Comparison of ENCODE assay signal across 17 cellular contexts in genomic region chr17:17127156-17127555, GRCh38.
DNase-seq lines count a peak whose midpoint lies in the region; ATAC-seq and TF ChIP-seq lines count a peak whose summit lies in the region.
"Had no signal": no experiment of that assay in that cellular context is flagged by ENCODE, and none has a peak within 500 bp of the region (broad histone marks: within the 10 kb centered on the region; RNA-seq: fewer than 3 reads in every experiment).

No MANE protein-coding gene starts in this region.

- no peak overlapping the region for H3K4me3 ChIP-seq in upper lobe of left lung
- H3K4me3 ChIP-seq: adrenal gland, GM23248, vagina had no signal

- no peak for TF ChIP-seq POLR2A in upper lobe of left lung (IDR thresholded peaks at IDR 0.05)

- 88 to 90% methylated on average over 6 of the region's 6 CpGs for WGBS in upper lobe of left lung, 2 donors

- no peak for DNase-seq in activated naive CD8-positive, alpha-beta T cell treated with anti-CD3 and anti-CD28 coated beads, Interleukin-2, amount 10 ng/mL, durations not matched to agents 7 days and 5 days
- no peak for DNase-seq in activated naive CD8-positive, alpha-beta T cell treated with anti-CD3 and anti-CD28 coated beads, Interleukin-2, amount 50 U/mL, for 24 hours
- no peak for DNase-seq in activated CD4-positive, alpha-beta memory T cell treated with anti-CD3 and anti-CD28 coated beads, Interleukin-2, amount 10 ng/mL, durations not matched to agents 7 days and 5 days
- DNase-seq in left ventricle myocardium superior (peak; percentile 9), upper lobe of left lung (no peak), GM19238 (ENCODE audit: insufficient read length, low spot score) (no peak)
- DNase-seq: adrenal gland; mammary epithelial cell; NCI-H1417; NK-92 treated with Interleukin-12 subunit alpha and Interleukin-12 subunit beta, amount 100 ng/mL, for 24 hours; RPMI8226; stimulated activated naive CD8-positive, alpha-beta T cell treated with anti-CD3 and anti-CD28 coated beads, Interleukin-15, amount 100 ng/mL, for 72 hours had no signal

- no peaks in the 10 kb centered on the region for H3K27me3 ChIP-seq in upper lobe of left lung
- H3K27me3 ChIP-seq: adrenal gland, vagina had no signal

- H3K36me3 Mint-ChIP-seq in activated naive CD8-positive, alpha-beta T cell treated with anti-CD3 and anti-CD28 coated beads, Interleukin-2, amount 10 ng/mL, durations not matched to agents 7 days and 5 days: no peaks in the 10 kb centered on the region
- H3K36me3 Mint-ChIP-seq in activated naive CD8-positive, alpha-beta T cell treated with anti-CD3 and anti-CD28 coated beads, Interleukin-2, amount 50 U/mL, for 24 hours (ENCODE audit: low read depth): no peaks in the 10 kb centered on the region
- peaks cover 5% of the 10 kb centered on the region for H3K36me3 Mint-ChIP-seq in activated CD4-positive, alpha-beta memory T cell treated with anti-CD3 and anti-CD28 coated beads, Interleukin-2, amount 10 ng/mL, durations not matched to agents 7 days and 5 days (ENCODE audit: low read depth)

- TF ChIP-seq EP300 in upper lobe of left lung (IDR thresholded peaks at IDR 0.05): no peak

- no peak for TF ChIP-seq CTCF in upper lobe of left lung (IDR thresholded peaks at IDR 0.05)

- peak overlapping the region in 3 of 4 donors; percentile 40 to 59 (median 57) for H3K27ac ChIP-seq in upper lobe of left lung
- H3K27ac ChIP-seq: GM23248, vagina had no signal

- no peaks in the 10 kb centered on the region for H3K9me3 ChIP-seq in upper lobe of left lung
- H3K9me3 ChIP-seq: adrenal gland, vagina had no signal

- no peak for ATAC-seq in activated naive CD8-positive, alpha-beta T cell treated with anti-CD3 and anti-CD28 coated beads, Interleukin-2, amount 10 ng/mL, durations not matched to agents 7 days and 5 days (ENCODE audit: low read depth)
- no peak for ATAC-seq in activated naive CD8-positive, alpha-beta T cell treated with anti-CD3 and anti-CD28 coated beads, Interleukin-2, amount 50 U/mL, for 24 hours
- ATAC-seq in left ventricle myocardium superior (no peak), upper lobe of left lung (ENCODE audit: low FRiP score in 2 of 2) (peak in 1 of 2 donors; percentile 1), GM21367 (IDR thresholded peaks at IDR 0.05; ENCODE audit: unreplicated experiment) (no peak), esophagus mucosa (no peak)
- ATAC-seq: stimulated activated naive CD8-positive, alpha-beta T cell treated with anti-CD3 and anti-CD28 coated beads, Interleukin-15, amount 100 ng/mL, for 72 hours had no signal

- CTCF ChIA-PET in activated CD4-positive, alpha-beta memory T cell treated with anti-CD3 and anti-CD28 coated beads, Interleukin-2, amount 10 ng/mL, durations not matched to agents 7 days and 5 days (lab: Charles Lee): no interaction called here

- peaks cover 0 to 45% (median 30%) of the 10 kb centered on the region in 4 donors for H3K36me3 ChIP-seq in upper lobe of left lung

- POLR2A ChIA-PET in activated naive CD8-positive, alpha-beta T cell treated with anti-CD3 and anti-CD28 coated beads, Interleukin-2, amount 10 ng/mL, durations not matched to agents 7 days and 5 days (lab: Charles Lee): no interaction called here
- POLR2A ChIA-PET in activated CD4-positive, alpha-beta memory T cell treated with anti-CD3 and anti-CD28 coated beads, Interleukin-2, amount 10 ng/mL, durations not matched to agents 7 days and 5 days (lab: Charles Lee): no interaction called here

- no peaks in the 10 kb centered on the region for H3K27me3 Mint-ChIP-seq in activated naive CD8-positive, alpha-beta T cell treated with anti-CD3 and anti-CD28 coated beads, Interleukin-2, amount 10 ng/mL, durations not matched to agents 7 days and 5 days
- no peaks in the 10 kb centered on the region for H3K27me3 Mint-ChIP-seq in activated naive CD8-positive, alpha-beta T cell treated with anti-CD3 and anti-CD28 coated beads, Interleukin-2, amount 50 U/mL, for 24 hours
- no peaks in the 10 kb centered on the region for H3K27me3 Mint-ChIP-seq in activated CD4-positive, alpha-beta memory T cell treated with anti-CD3 and anti-CD28 coated beads, Interleukin-2, amount 10 ng/mL, durations not matched to agents 7 days and 5 days
- H3K27me3 Mint-ChIP-seq: stimulated activated naive CD8-positive, alpha-beta T cell treated with anti-CD3 and anti-CD28 coated beads, Interleukin-15, amount 100 ng/mL, for 72 hours had no signal

- intact Hi-C loops in left ventricle myocardium superior (cut with micrococcal nuclease): no loop called here

- peaks cover 38% of the 10 kb centered on the region for H3K4me1 Mint-ChIP-seq in activated naive CD8-positive, alpha-beta T cell treated with anti-CD3 and anti-CD28 coated beads, Interleukin-2, amount 10 ng/mL, durations not matched to agents 7 days and 5 days
- H3K4me1 Mint-ChIP-seq in activated naive CD8-positive, alpha-beta T cell treated with anti-CD3 and anti-CD28 coated beads, Interleukin-2, amount 50 U/mL, for 24 hours: peaks cover 46% of the 10 kb centered on the region
- H3K4me1 Mint-ChIP-seq in activated CD4-positive, alpha-beta memory T cell treated with anti-CD3 and anti-CD28 coated beads, Interleukin-2, amount 10 ng/mL, durations not matched to agents 7 days and 5 days: peaks cover 40% of the 10 kb centered on the region

- peaks cover 28 to 54% (median 40%) of the 10 kb centered on the region in 4 donors for H3K4me1 ChIP-seq in upper lobe of left lung

- no peaks in the 10 kb centered on the region for H3K9me3 Mint-ChIP-seq in activated naive CD8-positive, alpha-beta T cell treated with anti-CD3 and anti-CD28 coated beads, Interleukin-2, amount 10 ng/mL, durations not matched to agents 7 days and 5 days
- H3K9me3 Mint-ChIP-seq in activated naive CD8-positive, alpha-beta T cell treated with anti-CD3 and anti-CD28 coated beads, Interleukin-2, amount 50 U/mL, for 24 hours: no peaks in the 10 kb centered on the region
- no peaks in the 10 kb centered on the region for H3K9me3 Mint-ChIP-seq in activated CD4-positive, alpha-beta memory T cell treated with anti-CD3 and anti-CD28 coated beads, Interleukin-2, amount 10 ng/mL, durations not matched to agents 7 days and 5 days
- H3K9me3 Mint-ChIP-seq: neural crest cell; stimulated activated naive CD8-positive, alpha-beta T cell treated with anti-CD3 and anti-CD28 coated beads, Interleukin-15, amount 100 ng/mL, for 72 hours had no signal

- H3K4me3 Mint-ChIP-seq in activated naive CD8-positive, alpha-beta T cell treated with anti-CD3 and anti-CD28 coated beads, Interleukin-2, amount 10 ng/mL, durations not matched to agents 7 days and 5 days: peak overlapping the region; percentile 72
- no peak overlapping the region for H3K4me3 Mint-ChIP-seq in activated naive CD8-positive, alpha-beta T cell treated with anti-CD3 and anti-CD28 coated beads, Interleukin-2, amount 50 U/mL, for 24 hours
- no peak overlapping the region for H3K4me3 Mint-ChIP-seq in activated CD4-positive, alpha-beta memory T cell treated with anti-CD3 and anti-CD28 coated beads, Interleukin-2, amount 10 ng/mL, durations not matched to agents 7 days and 5 days
- H3K4me3 Mint-ChIP-seq: neural crest cell had no signal

- H3K27ac Mint-ChIP-seq in activated naive CD8-positive, alpha-beta T cell treated with anti-CD3 and anti-CD28 coated beads, Interleukin-2, amount 10 ng/mL, durations not matched to agents 7 days and 5 days: peak overlapping the region; percentile 89
- no peak overlapping the region for H3K27ac Mint-ChIP-seq in activated naive CD8-positive, alpha-beta T cell treated with anti-CD3 and anti-CD28 coated beads, Interleukin-2, amount 50 U/mL, for 24 hours
- H3K27ac Mint-ChIP-seq in activated CD4-positive, alpha-beta memory T cell treated with anti-CD3 and anti-CD28 coated beads, Interleukin-2, amount 10 ng/mL, durations not matched to agents 7 days and 5 days: peak overlapping the region; percentile 80
